8 cellular contexts compared by ENCODE assay signal in the genomic region with DNA sequence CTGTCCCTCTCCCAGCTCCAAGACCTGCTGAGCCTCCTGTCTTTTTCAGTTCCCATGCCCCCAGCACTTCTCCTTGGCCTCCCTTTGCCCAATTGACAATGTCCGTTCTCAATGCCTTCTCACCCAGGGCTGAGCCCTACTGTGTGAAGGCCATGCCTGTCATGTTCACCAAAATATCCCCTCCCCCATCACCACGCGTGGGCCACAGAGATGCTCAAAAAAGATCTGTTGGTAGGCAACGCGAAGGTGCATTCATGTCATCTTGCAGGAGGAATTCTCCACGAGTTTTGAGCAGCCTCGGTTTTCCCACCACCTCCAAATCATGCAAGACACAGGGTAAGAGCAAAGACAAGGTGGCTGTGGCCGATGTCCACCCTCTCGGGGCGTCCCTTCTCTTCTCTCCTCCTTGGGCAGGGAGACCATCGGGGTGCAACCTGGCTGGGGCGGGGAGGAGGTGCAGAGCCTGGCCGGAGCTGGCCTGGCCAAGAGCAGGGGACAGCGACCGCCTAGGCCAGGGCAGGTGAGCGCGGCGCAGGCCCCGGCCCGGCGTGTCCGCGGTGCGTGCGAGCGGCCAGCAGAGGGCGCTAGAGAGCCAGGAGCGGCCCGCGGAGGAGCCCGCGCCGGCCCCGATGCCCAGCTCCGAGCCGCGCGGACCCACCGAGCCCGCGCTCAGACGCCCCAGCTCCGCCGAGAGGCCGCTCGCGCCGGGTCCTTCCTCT. TPM values are rescaled to one million over a fixed set of nuclear protein-coding genes. Genes with fewer than 3 reads are reported as not detected.
A peak's percentile ranks its signal among the peaks of the same experiment; 100 is the strongest.
DNase-seq lines count a peak whose midpoint lies in the region; ATAC-seq and TF ChIP-seq lines count a peak whose summit lies in the region.
"Not testable (repeated sequence)": the region's sequence is repeated elsewhere in the genome, so short reads cannot be mapped to it uniquely, and the experiment has no call there.

No MANE protein-coding gene starts in this region.

- intact Hi-C loops in activated B cell treated with CpG ODN at 0.5 μM for 24 hours (cut with micrococcal nuclease); adrenal gland (cut with DNase I): not testable (repeated sequence)

- TF ChIP-seq EP300 in gastroesophageal sphincter (IDR thresholded peaks at IDR 0.05): not testable (repeated sequence)

- not testable (repeated sequence) for H3K4me3 ChIP-seq in BE2C (ENCODE audit: low read depth, low read length); HAP-1
- H3K4me3 ChIP-seq in adrenal gland (peak overlapping the region in 1 of 4 donors; percentile 48), gastroesophageal sphincter (peak overlapping the region; percentile 23 to 40)

- DNase-seq in BE2C (peak; percentile 70), HAP-1 (ENCODE audit: low spot score in 2 of 2) (peak; percentile 35 to 75), NCI-H460 (ENCODE audit: extremely low read depth, low read depth) (peak; percentile 25), activated B cell treated with CpG ODN at 0.5 μM for 24 hours (peak; percentile 71), adrenal gland (peak in 6 of 7 donors; percentile 28 to 62 (median 54))
- DNase-seq in naive thymus-derived CD8-positive, alpha-beta T cell: peak; percentile 25 to 71 (median 60)
- DNase-seq in stimulated activated CD8-positive, alpha-beta memory T cell treated with anti-CD3 and anti-CD28 coated beads, Interleukin-12 subunit alpha, Interleukin-12 subunit beta, amount 100 ng/mL, for 4 hours (ENCODE audit: low read depth): peak; percentile 40

- peaks cover 26% of the 10 kb centered on the region for H3K27me3 Mint-ChIP-seq in activated B cell treated with CpG ODN at 0.5 μM for 24 hours
- peaks cover 10 to 42% (median 26%) of the 10 kb centered on the region in 5 donors for H3K27me3 Mint-ChIP-seq in naive thymus-derived CD8-positive, alpha-beta T cell

- H3K4me1 ChIP-seq in BE2C; HAP-1; adrenal gland (replicated peaks in 1 of 2); gastroesophageal sphincter: not testable (repeated sequence)

- H3K36me3 Mint-ChIP-seq in activated B cell treated with CpG ODN at 0.5 μM for 24 hours (ENCODE audit: low read depth); naive thymus-derived CD8-positive, alpha-beta T cell: not testable (repeated sequence)

- CTCF ChIA-PET in activated B cell treated with CpG ODN at 0.5 μM for 24 hours (lab: Charles Lee): interaction anchor here (0.8 kb wide), 1 partner anchor 8 kb away, joined by 3 read pairs; no protein-coding TSS in a partner anchor

- not testable (repeated sequence) for H3K27ac Mint-ChIP-seq in activated B cell treated with CpG ODN at 0.5 μM for 24 hours
- peak overlapping the region in 2 of 10 donors; percentile 57 to 83 for H3K27ac Mint-ChIP-seq in naive thymus-derived CD8-positive, alpha-beta T cell

- H3K36me3 ChIP-seq in BE2C; HAP-1 (replicated peaks); adrenal gland (replicated peaks in 1 of 2); gastroesophageal sphincter: not testable (repeated sequence)

- 11 to 58% (median 30%) methylated on average over 7 to 44 of the region's 48 CpGs for WGBS in adrenal gland, 4 donors
- 70% methylated on average over 2 of the region's 48 CpGs; no CpG with 5 or more reads in 1 of the 2 donors for WGBS in gastroesophageal sphincter (ENCODE audit: low coverage in 1 of 2), 2 donors

- in situ Hi-C loops in HAP-1 (cut with MboI; ENCODE audit: low sequenced_read_pairs): loop anchor here (25.0 kb wide), 1 partner anchor 98 kb away; no protein-coding TSS in a partner anchor

- not testable (repeated sequence) for H3K4me3 Mint-ChIP-seq in activated B cell treated with CpG ODN at 0.5 μM for 24 hours
- peak overlapping the region; percentile 20 to 77 (median 60) for H3K4me3 Mint-ChIP-seq in naive thymus-derived CD8-positive, alpha-beta T cell

- not testable (repeated sequence) for H3K27me3 ChIP-seq in BE2C; HAP-1 (ENCODE audit: low read depth); adrenal gland
- H3K27me3 ChIP-seq in gastroesophageal sphincter: peaks cover 39% of the 10 kb centered on the region

- TF ChIP-seq POLR2A in adrenal gland (IDR thresholded peaks at IDR 0.05); gastroesophageal sphincter (IDR thresholded peaks at IDR 0.05): not testable (repeated sequence)

- H3K9me3 Mint-ChIP-seq in activated B cell treated with CpG ODN at 0.5 μM for 24 hours; naive thymus-derived CD8-positive, alpha-beta T cell: not testable (repeated sequence)

- peak; percentile 44 for TF ChIP-seq CTCF in BE2C (IDR thresholded peaks at IDR 0.05; ENCODE audit: low read depth, low read length)
- TF ChIP-seq CTCF in activated B cell treated with CpG ODN at 0.5 μM for 24 hours (IDR thresholded peaks at IDR 0.05): not testable (repeated sequence)
- TF ChIP-seq CTCF in adrenal gland (IDR thresholded peaks at IDR 0.05): peak in 3 of 6 experiments; percentile 71 to 86 (median 80)
- peak; percentile 47 to 86 (median 68) for TF ChIP-seq CTCF in gastroesophageal sphincter (IDR thresholded peaks at IDR 0.05)

- POLR2A ChIA-PET in activated B cell treated with CpG ODN at 0.5 μM for 24 hours (lab: Charles Lee); naive thymus-derived CD8-positive, alpha-beta T cell (lab: Charles Lee): not testable (repeated sequence)

- not testable (repeated sequence) for H3K9me3 ChIP-seq in BE2C; HAP-1; adrenal gland (replicated peaks in 1 of 3); gastroesophageal sphincter

- ATAC-seq in activated B cell treated with CpG ODN at 0.5 μM for 24 hours (ENCODE audit: low read depth); gastroesophageal sphincter: not testable (repeated sequence)
- ATAC-seq in naive thymus-derived CD8-positive, alpha-beta T cell: peak; percentile 41 to 43

- not testable (repeated sequence) for H3K4me1 Mint-ChIP-seq in activated B cell treated with CpG ODN at 0.5 μM for 24 hours; naive thymus-derived CD8-positive, alpha-beta T cell

- H3K27ac ChIP-seq in adrenal gland, gastroesophageal sphincter: not testable (repeated sequence)

RNA-seq across cellular contexts. Expression of a gene that starts 56.3 kb away (rescaled TPM):
- polyA plus RNA-seq in BE2C (2012; ENCODE audit: insufficient read depth, insufficient read length, low read depth): not detected
- not detected in 2 replicates for total RNA-seq in NCI-H460 (2014; rRNA removed; shearing (Covaris generic))
- not detected in 2 replicates for polyA plus RNA-seq in NCI-H460 (2014; cell fraction: nucleus; rRNA removed)
- total RNA-seq in activated B cell treated with CpG ODN at 0.5 μM for 24 hours (not detected in 2 replicates), adrenal gland (not detected), gastroesophageal sphincter (not detected)
- polyA plus RNA-seq in adrenal gland: not detected
- not detected for total RNA-seq in naive thymus-derived CD8-positive, alpha-beta T cell
- polyA plus RNA-seq in naive thymus-derived CD8-positive, alpha-beta T cell: not detected
